ENCODE assay signal across 23 cellular contexts in the genomic region with DNA sequence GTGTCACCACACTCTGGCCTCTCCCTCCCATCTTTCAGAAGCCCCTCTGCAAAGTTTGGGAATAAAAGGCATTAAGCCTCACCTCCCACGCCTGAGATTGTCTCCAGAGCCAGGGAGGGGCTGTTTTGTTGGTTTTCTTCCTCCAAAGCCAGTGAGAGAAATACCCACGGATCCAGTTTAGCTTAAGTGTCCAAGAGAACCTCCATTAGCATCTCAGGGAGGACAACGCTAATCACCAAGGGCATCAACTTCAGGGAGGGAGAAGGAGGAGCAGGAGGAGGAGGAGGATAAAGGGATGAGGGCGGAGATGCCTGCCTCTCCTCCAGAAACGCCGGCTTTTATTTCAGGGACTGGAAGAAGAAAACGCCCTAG.
DNase-seq lines count a peak whose midpoint lies in the region; ATAC-seq and TF ChIP-seq lines count a peak whose summit lies in the region.
"Had no signal": no experiment of that assay in that cellular context is flagged by ENCODE, and none has a peak within 500 bp of the region (broad histone marks: within the 10 kb centered on the region; RNA-seq: fewer than 3 reads in every experiment).

No MANE protein-coding gene starts in this region.

- no peak overlapping the region for H3K4me3 Mint-ChIP-seq in endodermal cell
- no peak overlapping the region for H3K4me3 Mint-ChIP-seq in activated naive CD4-positive, alpha-beta T cell treated with anti-CD3 and anti-CD28 coated beads for 36 hours

- no peaks in the 10 kb centered on the region for H3K4me1 Mint-ChIP-seq in endodermal cell
- H3K4me1 Mint-ChIP-seq in activated naive CD4-positive, alpha-beta T cell treated with anti-CD3 and anti-CD28 coated beads for 36 hours (ENCODE audit: low read depth) = no peaks in the 10 kb centered on the region

- H3K36me3 ChIP-seq in BLaER1 treated with 17β-estradiol and CSF1 and Interleukin-3, amounts not matched to agents 10 nM and 100 nM = peaks cover 0 to 15% (median 6%) of the 10 kb centered on the region in 11 experiments; a peak in 6 of 22 replicates
- no peaks in the 10 kb centered on the region for H3K36me3 ChIP-seq in endodermal cell (ENCODE audit: control insufficient read depth, insufficient read depth, low read length)
- H3K36me3 ChIP-seq in parathyroid adenoma (ENCODE audit: control insufficient read depth, insufficient read depth, low read length) = no peaks in the 10 kb centered on the region
- H3K36me3 ChIP-seq: BE2C, HAP-1, MG63, SJSA1 had no signal

- CTCF ChIA-PET in RWPE1 (lab: Yijun Ruan, JAX) = no interaction called here
- CTCF ChIA-PET in activated naive CD4-positive, alpha-beta T cell treated with anti-CD3 and anti-CD28 coated beads for 36 hours (lab: Charles Lee) = no interaction called here

- H4K20me1 ChIP-seq in BLaER1 treated with 17β-estradiol and CSF1 and Interleukin-3, amounts not matched to agents 10 nM and 100 nM = no peaks in the 10 kb centered on the region

- no peak overlapping the region for H3K4me3 ChIP-seq in BLaER1 treated with 17β-estradiol and CSF1 and Interleukin-3, amounts not matched to agents 10 nM and 100 nM
- H3K4me3 ChIP-seq in endodermal cell (ENCODE audit: low read length) (no peak overlapping the region), parathyroid adenoma (ENCODE audit: low read depth, low read length) (no peak overlapping the region)
- H3K4me3 ChIP-seq: HAP-1, K562, MG63, SJSA1 had no signal

- H3K4me1 ChIP-seq in BLaER1 treated with 17β-estradiol and CSF1 and Interleukin-3, amounts not matched to agents 10 nM and 100 nM = peaks cover 0 to 17% (median 14%) of the 10 kb centered on the region in 10 experiments; a peak in 15 of 20 replicates
- no peaks in the 10 kb centered on the region for H3K4me1 ChIP-seq in endodermal cell (ENCODE audit: control insufficient read depth, insufficient read depth, low read length)
- no peaks in the 10 kb centered on the region for H3K4me1 ChIP-seq in parathyroid adenoma
- H3K4me1 ChIP-seq: BE2C, HAP-1, SJSA1 had no signal

- no peak overlapping the region for H3K27ac ChIP-seq in BLaER1 treated with 17β-estradiol and CSF1 and Interleukin-3, amounts not matched to agents 10 nM and 100 nM
- H3K27ac ChIP-seq in RWPE1 = peak overlapping the region; percentile 73
- H3K27ac ChIP-seq in endodermal cell (ENCODE audit: low read depth, low read length) = peak overlapping the region; percentile 9
- no peak overlapping the region for H3K27ac ChIP-seq in parathyroid adenoma
- H3K27ac ChIP-seq: SJSA1 had no signal

- POLR2A ChIA-PET in RWPE1 (lab: Yijun Ruan, JAX; ENCODE audit: low non-redundant PET) = no interaction called here

- no peak overlapping the region for H3K9ac ChIP-seq in BLaER1 treated with 17β-estradiol and CSF1 and Interleukin-3, amounts not matched to agents 10 nM and 100 nM
- H3K9ac ChIP-seq in endodermal cell (ENCODE audit: extremely low read depth, low read length, poor library complexity, severe bottlenecking) = no peak overlapping the region
- H3K9ac ChIP-seq in parathyroid adenoma = no peak overlapping the region

- H3K36me3 Mint-ChIP-seq in endodermal cell (ENCODE audit: low read depth) = peaks cover 10% of the 10 kb centered on the region
- peaks cover 9% of the 10 kb centered on the region for H3K36me3 Mint-ChIP-seq in activated naive CD4-positive, alpha-beta T cell treated with anti-CD3 and anti-CD28 coated beads for 36 hours (ENCODE audit: low read depth)

- no peak overlapping the region for H3K27ac Mint-ChIP-seq in endodermal cell
- no peak overlapping the region for H3K27ac Mint-ChIP-seq in activated naive CD4-positive, alpha-beta T cell treated with anti-CD3 and anti-CD28 coated beads for 36 hours

- peaks cover 48% of the 10 kb centered on the region for H3K9me3 Mint-ChIP-seq in endodermal cell
- peaks cover 19% of the 10 kb centered on the region for H3K9me3 Mint-ChIP-seq in activated naive CD4-positive, alpha-beta T cell treated with anti-CD3 and anti-CD28 coated beads for 36 hours

- H3K9me3 ChIP-seq in BLaER1 treated with 17β-estradiol and CSF1 and Interleukin-3, amounts not matched to agents 10 nM and 100 nM (replicated peaks in 1 of 11) = peaks cover 59 to 73% (median 67%) of the 10 kb centered on the region in 11 experiments
- H3K9me3 ChIP-seq in endodermal cell (ENCODE audit: control insufficient read depth, low read length) (peaks cover 37% of the 10 kb centered on the region), parathyroid adenoma (ENCODE audit: control insufficient read depth, low read length) (no peaks in the 10 kb centered on the region)
- H3K9me3 ChIP-seq: BE2C, HAP-1, MG63, SJSA1 had no signal

- 85 to 87% methylated on average over 4 to 7 of the region's 7 CpGs for WGBS in endodermal cell (ENCODE audit: insufficient coverage in 1 of 2, insufficient read length in 1 of 2), 2 experiments

- ATAC-seq in HG02759 (IDR thresholded peaks at IDR 0.05; ENCODE audit: unreplicated experiment) = no peak
- ATAC-seq: K562, Right ventricle myocardium inferior had no signal

- H3K27me3 Mint-ChIP-seq in endodermal cell (ENCODE audit: insufficient read depth) = peaks cover 18% of the 10 kb centered on the region
- H3K27me3 Mint-ChIP-seq in activated naive CD4-positive, alpha-beta T cell treated with anti-CD3 and anti-CD28 coated beads for 36 hours (ENCODE audit: low read depth) = no peaks in the 10 kb centered on the region

- H3K4me2 ChIP-seq in BLaER1 treated with 17β-estradiol and CSF1 and Interleukin-3, amounts not matched to agents 10 nM and 100 nM = peak overlapping the region in 7 of 11 experiments; percentile 48 to 71 (median 59); a peak in 5 of 22 replicates
- no peak overlapping the region for H3K4me2 ChIP-seq in parathyroid adenoma (ENCODE audit: low read length)

- H3K27me3 ChIP-seq in BLaER1 treated with 17β-estradiol and CSF1 and Interleukin-3, amounts not matched to agents 10 nM and 100 nM = no peaks in the 10 kb centered on the region
- H3K27me3 ChIP-seq in endodermal cell (ENCODE audit: control insufficient read depth, insufficient read depth, low read length, poor library complexity, severe bottlenecking) (no peaks in the 10 kb centered on the region), parathyroid adenoma (ENCODE audit: control insufficient read depth, insufficient read depth, low read length) (no peaks in the 10 kb centered on the region)
- H3K27me3 ChIP-seq: BE2C, MG63, SJSA1 had no signal

- DNase-seq in RWPE1 (ENCODE audit: low spot score) (no peak), endodermal cell (no peak), NCI-H1417 (lab: John Stamatoyannopoulos, UW) (no peak), NCI-H748 treated with DMSO at 0.1 percent for 48 hours (lab: John Stamatoyannopoulos, UW) (no peak)
- DNase-seq in activated naive CD4-positive, alpha-beta T cell treated with anti-CD3 and anti-CD28 coated beads for 36 hours = no peak
- DNase-seq: 8988T, BE2C, Calu3, DMS79 treated with DMSO at 0.1 percent for 48 hours, GOT3, NCI-H1694 treated with DMSO at 0.1 percent for 48 hours, NCI-H2081, NCI-H2171 treated with DMSO at 0.1 percent for 48 hours, NCI-H345, NCI-H510A treated with DMSO at 0.1 percent for 48 hours had no signal

- peak overlapping the region; percentile 43 for H2AFZ ChIP-seq in parathyroid adenoma

- H3K79me2 ChIP-seq in parathyroid adenoma = no peaks in the 10 kb centered on the region

- intact Hi-C loops in activated naive CD4-positive, alpha-beta T cell treated with anti-CD3 and anti-CD28 coated beads for 36 hours (cut with micrococcal nuclease) = no loop called here

- TF ChIP-seq CTCF in RWPE1 (conservative IDR thresholded peaks at IDR 0.05; ENCODE audit: low read depth) (no peak), endodermal cell (conservative IDR thresholded peaks at IDR 0.05) (no peak), parathyroid adenoma (IDR thresholded peaks at IDR 0.05) (no peak)

Comparison
In these comparisons a context has a peak if more than half of its experiments do, and no peak if none do; other contexts are left out.
1. H3K27ac ChIP-seq: peak in RWPE1 (single experiment) and endodermal cell (single experiment); none in BLaER1 treated with 17β-estradiol and CSF1 and Interleukin-3, amounts not matched to agents 10 nM and 100 nM (0 of 11) and parathyroid adenoma (single experiment).